8 cellular contexts compared by ENCODE assay signal in the genomic region with DNA sequence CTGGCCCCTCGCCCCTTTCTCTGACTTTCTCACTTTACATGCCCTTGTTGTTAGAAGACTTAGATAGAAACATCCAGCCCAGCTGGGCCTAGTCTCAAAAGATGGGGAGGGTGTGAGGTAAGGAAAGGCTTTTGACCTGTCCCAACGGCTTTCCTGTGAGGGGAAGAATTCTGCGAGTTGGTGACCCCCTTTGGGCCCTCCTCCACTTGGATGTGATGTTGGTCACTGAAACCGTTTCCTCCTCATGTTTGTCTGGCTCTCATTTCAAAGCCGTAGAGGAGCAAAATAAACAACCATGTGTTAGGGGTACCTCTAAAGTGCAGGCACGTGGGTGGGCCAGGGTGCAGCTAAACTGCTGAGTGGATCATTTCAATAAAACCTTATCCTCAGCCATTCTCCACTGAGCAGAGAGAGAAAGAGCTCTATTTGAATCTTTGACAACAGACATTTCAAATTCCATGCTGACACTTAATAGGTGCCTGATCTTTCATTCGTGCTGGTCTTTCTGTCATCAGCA.
A peak's percentile ranks its signal among the peaks of the same experiment; 100 is the strongest.
DNase-seq lines count a peak whose midpoint lies in the region; ATAC-seq and TF ChIP-seq lines count a peak whose summit lies in the region.

No MANE protein-coding gene starts in this region.

- intact Hi-C loops in upper lobe of right lung (cut with DNase I), result no loop called here

- H3K36me3 ChIP-seq in brain microvascular endothelial cell (replicated peaks) (no peaks in the 10 kb centered on the region), upper lobe of right lung (no peaks in the 10 kb centered on the region)

- H3K9me3 ChIP-seq in mononuclear cell (ENCODE audit: low read depth, low read length) (no peaks in the 10 kb centered on the region), upper lobe of right lung (no peaks in the 10 kb centered on the region)

- TF ChIP-seq CTCF in brain microvascular endothelial cell (IDR thresholded peaks at IDR 0.05; ENCODE audit: low read depth, low read length, missing control alignments) (no peak), upper lobe of right lung (IDR thresholded peaks at IDR 0.05) (no peak)

- H3K27me3 ChIP-seq in brain microvascular endothelial cell (replicated peaks), result no peaks in the 10 kb centered on the region
- no peaks in the 10 kb centered on the region for H3K27me3 ChIP-seq in mononuclear cell (ENCODE audit: insufficient read depth, low read length)
- H3K27me3 ChIP-seq in upper lobe of right lung, result no peaks in the 10 kb centered on the region

- ATAC-seq in upper lobe of right lung (no peak), GM18868 (IDR thresholded peaks at IDR 0.05; ENCODE audit: unreplicated experiment) (no peak)

- H3K4me1 ChIP-seq in mononuclear cell (ENCODE audit: insufficient read depth, low read length), result peaks cover 36% of the 10 kb centered on the region
- H3K4me1 ChIP-seq in upper lobe of right lung, result peaks cover 27% of the 10 kb centered on the region

- peak overlapping the region; percentile 80 for H3K27ac ChIP-seq in brain microvascular endothelial cell
- H3K27ac ChIP-seq in upper lobe of right lung, result peak overlapping the region; percentile 95

- peak overlapping the region; percentile 62 for H3K4me3 ChIP-seq in brain microvascular endothelial cell (ENCODE audit: low read depth, low read length)
- peak overlapping the region; percentile 44 for H3K4me3 ChIP-seq in mononuclear cell (ENCODE audit: low read length)
- peak overlapping the region; percentile 62 for H3K4me3 ChIP-seq in upper lobe of right lung

- DNase-seq in stimulated activated CD4-positive, alpha-beta T cell treated with anti-CD3 and anti-CD28 coated beads, Interleukin-12 subunit alpha, Interleukin-12 subunit beta, amount 100 ng/mL, for 4 hours, result peak; percentile 11
- no peak for DNase-seq in stimulated activated CD4-positive, alpha-beta T cell treated with anti-CD3 and anti-CD28 coated beads, Interleukin-2, amount 100 ng/mL, for 48 hours
- no peak for DNase-seq in brain microvascular endothelial cell
- no peak for DNase-seq in upper lobe of right lung
- no peak for DNase-seq in NCI-H526 treated with DMSO at 0.1 percent for 48 hours (lab: John Stamatoyannopoulos, UW)
- no peak for DNase-seq in HT-29 (ENCODE audit: low spot score)

- in situ Hi-C loops in brain microvascular endothelial cell (cut with HindIII; ENCODE audit: low pct_ligation_motif_present, low sequenced_read_pairs), result no loop called here
